8 cellular contexts compared by ENCODE assay signal in the genomic region with DNA sequence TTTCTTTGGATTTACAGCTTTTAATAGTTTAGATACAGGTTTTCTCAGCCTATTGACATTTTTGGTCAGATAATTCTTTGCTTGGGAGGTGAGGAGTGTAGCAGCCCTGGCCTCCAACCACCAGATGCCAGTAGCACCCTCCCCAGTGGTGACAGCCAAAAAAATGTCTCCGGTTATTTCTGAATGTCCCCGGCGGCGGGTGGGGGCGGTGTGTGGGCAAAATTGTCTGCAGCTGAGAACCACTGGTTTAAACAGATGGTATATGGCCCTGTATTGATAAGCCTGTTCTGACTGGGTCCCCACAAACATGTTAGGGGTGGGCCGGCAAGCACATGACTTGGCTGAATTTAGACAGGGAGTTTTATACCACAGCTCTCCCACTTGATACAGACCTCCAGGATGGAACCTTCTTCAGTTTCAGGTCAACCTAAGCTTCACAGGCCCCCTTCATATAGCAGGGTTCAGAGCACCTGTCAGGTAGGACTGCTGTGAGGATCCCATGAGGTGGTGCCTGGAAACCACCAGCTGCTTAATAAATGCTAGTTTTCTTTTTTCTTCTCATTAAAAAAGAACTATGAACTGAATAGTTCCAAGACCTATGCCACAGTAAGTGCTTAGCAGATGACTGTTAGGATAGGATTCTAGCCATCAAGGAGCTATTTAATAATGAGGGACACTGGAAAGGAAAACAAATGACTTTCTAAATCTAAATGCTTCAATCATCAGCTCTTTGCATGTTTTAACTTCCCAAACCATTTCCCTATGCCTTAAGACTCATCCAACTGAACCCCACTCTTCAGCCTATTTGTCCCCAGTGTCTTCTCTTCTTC. TPM values are rescaled to one million over a fixed set of nuclear protein-coding genes. Genes with fewer than 3 reads are reported as not detected.
A peak's percentile ranks its signal among the peaks of the same experiment; 100 is the strongest.
DNase-seq lines count a peak whose midpoint lies in the region; ATAC-seq and TF ChIP-seq lines count a peak whose summit lies in the region.

No MANE protein-coding gene starts in this region.

- no peak overlapping the region for H3K4me3 ChIP-seq in AG10803 (ENCODE audit: low read length)
- H3K4me3 ChIP-seq in fibroblast of villous mesenchyme (ENCODE audit: low read depth, low read length), result no peak overlapping the region

- TF ChIP-seq CTCF in AG10803 (conservative IDR thresholded peaks at IDR 0.05; ENCODE audit: low read length), result 0 out of 2 replicates have a peak, but pooled peaks have one; percentile 11
- peak; percentile 31 for TF ChIP-seq CTCF in fibroblast of villous mesenchyme (IDR thresholded peaks at IDR 0.05; ENCODE audit: insufficient read depth, low read depth, low read length)

- DNase-seq in AG10803 (ENCODE audit: low read depth) (peak; percentile 39), fibroblast of villous mesenchyme (ENCODE audit: low read depth) (no peak), HT-29 (ENCODE audit: low spot score) (no peak), pons (ENCODE audit: low spot score) (no peak)
- peak; percentile 69 to 79 for DNase-seq in activated CD4-positive, alpha-beta T cell treated with anti-CD3 and anti-CD28 coated beads, Interleukin-2, amount 50 U/mL, for 48 hours
- DNase-seq in stimulated activated CD8-positive, alpha-beta memory T cell treated with anti-CD3 and anti-CD28 coated beads, Interleukin-12 subunit alpha, Interleukin-12 subunit beta, amount 100 ng/mL, for 1 hour (ENCODE audit: low read depth), result peak; percentile 66

- ATAC-seq in GM19452 (IDR thresholded peaks at IDR 0.05; ENCODE audit: unreplicated experiment) (peak; percentile 90), HG03558 (IDR thresholded peaks at IDR 0.05; ENCODE audit: extremely low read depth, unreplicated experiment) (peak; percentile 77)

RNA-seq across cellular contexts. Expression of a gene that starts 18.1 kb away (rescaled TPM):
- 36.4 and 55.3 TPM in 2 replicates for total RNA-seq in fibroblast of villous mesenchyme
- 35.5 and 41.8 TPM in 2 replicates for total RNA-seq in HT-29 (2014; rRNA removed; shearing (Covaris generic))

Comparison
In these comparisons a context has a peak if more than half of its experiments do, and no peak if none do; other contexts are left out.
1. DNase-seq: peak in AG10803 (single experiment), activated CD4-positive, alpha-beta T cell treated with anti-CD3 and anti-CD28 coated beads, Interleukin-2, amount 50 U/mL, for 48 hours (2 of 2) and stimulated activated CD8-positive, alpha-beta memory T cell treated with anti-CD3 and anti-CD28 coated beads, Interleukin-12 subunit alpha, Interleukin-12 subunit beta, amount 100 ng/mL, for 1 hour (single experiment); none in fibroblast of villous mesenchyme (single experiment), HT-29 (single experiment) and pons (single experiment).